9 cellular contexts compared by ENCODE assay signal in the genomic region with DNA sequence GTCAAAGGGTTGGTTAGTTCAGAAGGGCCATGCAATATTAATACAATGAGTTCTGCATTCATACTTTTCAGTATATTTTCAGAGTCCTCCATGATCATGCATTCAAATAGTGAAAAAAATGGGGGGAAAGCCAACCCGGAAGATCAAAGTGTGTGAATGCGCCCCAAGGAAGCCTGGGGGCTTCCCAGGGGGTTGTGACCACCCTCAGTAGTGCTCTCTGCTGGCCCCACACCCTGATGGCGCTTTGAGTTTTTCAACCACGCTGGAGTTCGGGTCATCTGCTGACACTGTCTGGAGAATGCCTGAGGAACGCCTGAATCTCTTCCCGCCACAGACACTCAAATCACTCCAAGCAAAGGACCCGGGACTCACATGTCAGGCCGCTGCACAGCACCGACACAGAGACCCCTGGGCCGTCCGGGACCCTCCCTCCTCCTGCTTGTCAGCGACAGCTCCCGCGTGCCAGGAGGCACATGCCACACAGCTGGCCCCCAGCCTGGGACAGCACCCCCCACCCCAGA. TPM values are rescaled to one million over a fixed set of nuclear protein-coding genes. Genes with fewer than 3 reads are reported as not detected.
DNase-seq lines count a peak whose midpoint lies in the region; ATAC-seq and TF ChIP-seq lines count a peak whose summit lies in the region.
"Had no signal": no experiment of that assay in that cellular context is flagged by ENCODE, and none has a peak within 500 bp of the region (broad histone marks: within the 10 kb centered on the region; RNA-seq: fewer than 3 reads in every experiment).

No MANE protein-coding gene starts in this region.

- peak in 1 of 3 donors; percentile 1 for TF ChIP-seq POLR2A in body of pancreas (IDR thresholded peaks at IDR 0.05)
- TF ChIP-seq POLR2A in thyroid gland (IDR thresholded peaks at IDR 0.05) = no peak

- H3K27ac ChIP-seq in body of pancreas (peak overlapping the region; percentile 79 to 95 (median 92)), left lung (peak overlapping the region; percentile 80 to 83), thyroid gland (peak overlapping the region; percentile 61 to 86 (median 85))
- H3K27ac ChIP-seq: C4-2B had no signal

- DNase-seq in NCI-H1417 (lab: John Stamatoyannopoulos, UW) (peak in 2 of 3 experiments; percentile 20 to 51), NCI-H1417 treated with DMSO at 0.1 percent for 48 hours (lab: John Stamatoyannopoulos, UW) (no peak), body of pancreas (no peak), left lung (peak in 1 of 2 donors; percentile 69), thyroid gland (peak; percentile 47 to 50), mucosa of gallbladder (ENCODE audit: low spot score) (no peak), amniotic stem cell (lab: John Stamatoyannopoulos, UW) (no peak), CD1c-positive myeloid dendritic cell (ENCODE audit: extremely low spot score) (no peak)

- H3K4me1 ChIP-seq in body of pancreas (peaks cover 65% of the 10 kb centered on the region), left lung (peaks cover 46 to 83% of the 10 kb centered on the region in 2 donors), thyroid gland (peaks cover 47 to 70% of the 10 kb centered on the region in 2 donors)

- H3K4me3 ChIP-seq in body of pancreas (peak overlapping the region; percentile 68 to 76), left lung (peak overlapping the region; percentile 63 to 72), thyroid gland (replicated peaks in 1 of 3) (peak overlapping the region in 2 of 3 donors; percentile 56 to 92)

- intact Hi-C loops in body of pancreas (cut with DNase I) = no loop called here
- intact Hi-C loops in left lung (cut with DNase I) = no loop called here
- intact Hi-C loops in thyroid gland (cut with DNase I) = no loop called here

- H3K27me3 ChIP-seq in body of pancreas (no peaks in the 10 kb centered on the region), left lung (peaks cover 0 to 26% of the 10 kb centered on the region in 2 donors), thyroid gland (no peaks in the 10 kb centered on the region)

- H3K36me3 ChIP-seq in body of pancreas (replicated peaks in 1 of 2; ENCODE audit: insufficient read depth in 1 of 2, low read depth in 2 of 2) (no peaks in the 10 kb centered on the region), left lung (no peaks in the 10 kb centered on the region), thyroid gland (no peaks in the 10 kb centered on the region)

- TF ChIP-seq CTCF in body of pancreas (IDR thresholded peaks at IDR 0.05) = no peak
- no peak for TF ChIP-seq CTCF in left lung (IDR thresholded peaks at IDR 0.05)
- TF ChIP-seq CTCF in thyroid gland (IDR thresholded peaks at IDR 0.05) = no peak

- ATAC-seq in body of pancreas (no peak), left lung (peak; percentile 4)

- 2 to 4% methylated on average over 9 to 15 of the region's 15 CpGs for WGBS in body of pancreas, 2 donors
- WGBS in thyroid gland, 2 donors = 15 to 23% methylated on average over 11 to 15 of the region's 15 CpGs

- H3K9me3 ChIP-seq in body of pancreas (no peaks in the 10 kb centered on the region), left lung (no peaks in the 10 kb centered on the region), thyroid gland (no peaks in the 10 kb centered on the region)

RNA-seq across cellular contexts. Expression of a gene that starts 1.0 kb away (rescaled TPM):
- 100 to 1,000 TPM; 100 to 265 TPM for total RNA-seq in body of pancreas
- total RNA-seq in left lung = 100 to 1,000 TPM; 126 to 151 TPM
- 10 to 100 TPM; 65.8 to 93.0 (median 80.7) TPM for total RNA-seq in thyroid gland
- total RNA-seq in mucosa of gallbladder = 97.2 TPM

Comparison
In these comparisons a context has a peak if more than half of its experiments do, and no peak if none do; other contexts are left out.
1. DNase-seq: peak in NCI-H1417 (2 of 3) and thyroid gland (2 of 2); none in NCI-H1417 treated with DMSO at 0.1 percent for 48 hours (single experiment), body of pancreas (0 of 4), mucosa of gallbladder (single experiment), amniotic stem cell (single experiment) and CD1c-positive myeloid dendritic cell (single experiment).
2. Peak in every context shown above with its lines, with median percentiles within 50 percentile points of each other: H3K27ac ChIP-seq and H3K4me3 ChIP-seq.